10 cellular contexts compared by ENCODE assay signal in genomic region chr9:96048116-96048953, GRCh38.
DNase-seq lines count a peak whose midpoint lies in the region; ATAC-seq and TF ChIP-seq lines count a peak whose summit lies in the region.
"Had no signal": no experiment of that assay in that cellular context is flagged by ENCODE, and none has a peak within 500 bp of the region (broad histone marks: within the 10 kb centered on the region; RNA-seq: fewer than 3 reads in every experiment).

No MANE protein-coding gene starts in this region.

- H3K36me3 Mint-ChIP-seq in GM23338 (ENCODE audit: low read depth) = no peaks in the 10 kb centered on the region; the same call in 2 of the 3 replicates

- H3K4me1 ChIP-seq in GM23338 (ENCODE audit: insufficient read depth) (peaks cover 20% of the 10 kb centered on the region), rectal smooth muscle tissue (ENCODE audit: control insufficient read depth, insufficient read depth, low read length) (peaks cover 6% of the 10 kb centered on the region), MM.1S (ENCODE audit: low read length) (no peaks in the 10 kb centered on the region)

- ATAC-seq in GM23338 = peak; percentile 77
- ATAC-seq in GM18873 (IDR thresholded peaks at IDR 0.05; ENCODE audit: low FRiP score, unreplicated experiment) = no peak
- ATAC-seq: Panc1 had no signal

- H3K4me2 ChIP-seq in GM23338 (peak overlapping the region; percentile 57; the same call in 1 of the 2 replicates), MM.1S (ENCODE audit: low read depth, low read length) (no peak overlapping the region)

- no peak overlapping the region for H3K4me3 ChIP-seq in GM23338
- no peak overlapping the region for H3K4me3 ChIP-seq in rectal smooth muscle tissue (ENCODE audit: low read length)
- no peak overlapping the region for H3K4me3 ChIP-seq in MM.1S (ENCODE audit: low read length)

- H3K27ac ChIP-seq in GM23338 (ENCODE audit: low read depth) (no peak overlapping the region), rectal smooth muscle tissue (ENCODE audit: low read depth, low read length) (peak overlapping the region; percentile 45), MM.1S (ENCODE audit: low read length) (no peak overlapping the region)

- peaks cover 39% of the 10 kb centered on the region for H3K4me1 Mint-ChIP-seq in GM23338

- no peaks in the 10 kb centered on the region for H3K9me3 ChIP-seq in MM.1S (replicated peaks; ENCODE audit: insufficient read depth, low read length)

- H3K27me3 ChIP-seq in GM23338 (ENCODE audit: insufficient read depth) = peaks cover 3% of the 10 kb centered on the region; the same call in 1 of the 2 replicates
- H3K27me3 ChIP-seq in rectal smooth muscle tissue (ENCODE audit: control insufficient read depth, insufficient read depth, low read length) = no peaks in the 10 kb centered on the region
- no peaks in the 10 kb centered on the region for H3K27me3 ChIP-seq in MM.1S (replicated peaks; ENCODE audit: insufficient read depth, low read length)

- H3K79me2 ChIP-seq in GM23338 (replicated peaks; ENCODE audit: insufficient read depth) = no peaks in the 10 kb centered on the region
- no peaks in the 10 kb centered on the region for H3K79me2 ChIP-seq in MM.1S (ENCODE audit: low read length)

- H3K36me3 ChIP-seq in GM23338 (ENCODE audit: insufficient read depth) (no peaks in the 10 kb centered on the region), rectal smooth muscle tissue (ENCODE audit: control insufficient read depth, insufficient read depth, low read length) (no peaks in the 10 kb centered on the region), MM.1S (replicated peaks; ENCODE audit: insufficient read depth, low read length) (no peaks in the 10 kb centered on the region)

- H3F3A ChIP-seq in GM23338 (replicated peaks; ENCODE audit: low read depth) = no peaks in the 10 kb centered on the region
- no peaks in the 10 kb centered on the region for H3F3A ChIP-seq in MM.1S (ENCODE audit: insufficient read depth, low read length)

- DNase-seq in GM23338 (ENCODE audit: low spot score) (peak; percentile 57), hypothalamus (lab: John Stamatoyannopoulos, UW) (peak in 35 of 51 donors; percentile 18 to 73 (median 47)), GM13977 (ENCODE audit: low spot score) (no peak), activated gamma-delta T cell treated with Interleukin-2 at 50 U/mL for 16 hours (no peak), MM.1S (no peak)
- peak; percentile 19 for DNase-seq in activated naive CD8-positive, alpha-beta T cell treated with anti-CD3 and anti-CD28 coated beads, Interleukin-2, amount 50 U/mL, for 16 hours (ENCODE audit: low read depth, low spot score)
- DNase-seq: GDM1 had no signal

- H3K9me3 Mint-ChIP-seq in GM23338 = 0 out of 3 replicates have a peak, but pooled peaks cover 7% of the 10 kb centered on the region

- in situ Hi-C loops in GM13977 (cut with MboI; ENCODE audit: low pct_unique_long_range_greater_than_20kb, low sequenced_read_pairs, unreplicated experiment) = no loop called here

- H4K20me1 ChIP-seq in GM23338 (replicated peaks; ENCODE audit: insufficient read depth) (no peaks in the 10 kb centered on the region), MM.1S (ENCODE audit: insufficient read depth, low read length) (no peaks in the 10 kb centered on the region)

- H3K27ac Mint-ChIP-seq in GM23338 = no peak overlapping the region; the same call in 1 of the 2 replicates

- no peaks in the 10 kb centered on the region for H3K9me2 ChIP-seq in GM23338 (ENCODE audit: insufficient read depth)
- no peaks in the 10 kb centered on the region for H3K9me2 ChIP-seq in MM.1S (replicated peaks; ENCODE audit: insufficient read depth, low read length)

- H3K9ac ChIP-seq in rectal smooth muscle tissue (ENCODE audit: low read length) = no peak overlapping the region
- no peak overlapping the region for H3K9ac ChIP-seq in MM.1S (ENCODE audit: low read length)

- H2AFZ ChIP-seq in GM23338 = peak overlapping the region; percentile 96
- no peak overlapping the region for H2AFZ ChIP-seq in MM.1S (ENCODE audit: low read length)

- H3K27me3 Mint-ChIP-seq in GM23338 (ENCODE audit: insufficient read depth, low read depth, poor library complexity) = peaks cover 17% of the 10 kb centered on the region

- H3K4me3 Mint-ChIP-seq in GM23338 = no peak overlapping the region

- TF ChIP-seq CTCF in GM23338 (conservative IDR thresholded peaks at IDR 0.05; ENCODE audit: low read depth in 2 of 2) (no peak), GM13977 (IDR thresholded peaks at IDR 0.05; ENCODE audit: extremely low read depth, insufficient read depth, missing control alignments) (no peak), MM.1S (IDR thresholded peaks at IDR 0.05; ENCODE audit: low read length) (no peak)

TF ChIP-seq in GM23338, 12 proteins besides CTCF, POLR2A, EP300 and RAD21:
- TF ChIP-seq JUNB (IDR thresholded peaks at IDR 0.05; ENCODE audit: unreplicated experiment) = no peak
- no peak for TF ChIP-seq EZH2 (IDR thresholded peaks at IDR 0.05; ENCODE audit: low read depth, unreplicated experiment)
- TF ChIP-seq REST (IDR thresholded peaks at IDR 0.05; ENCODE audit: unreplicated experiment) = no peak
- no peak for TF ChIP-seq ZNF331 (CRISPR knock-in tag; IDR thresholded peaks at IDR 0.05; ENCODE audit: low read depth)
- no peak for TF ChIP-seq NANOG (IDR thresholded peaks at IDR 0.05; ENCODE audit: borderline replicate concordance)
- TF ChIP-seq ZNF114 (CRISPR knock-in tag; IDR thresholded peaks at IDR 0.05) = no peak
- TF ChIP-seq, protein P1, sequence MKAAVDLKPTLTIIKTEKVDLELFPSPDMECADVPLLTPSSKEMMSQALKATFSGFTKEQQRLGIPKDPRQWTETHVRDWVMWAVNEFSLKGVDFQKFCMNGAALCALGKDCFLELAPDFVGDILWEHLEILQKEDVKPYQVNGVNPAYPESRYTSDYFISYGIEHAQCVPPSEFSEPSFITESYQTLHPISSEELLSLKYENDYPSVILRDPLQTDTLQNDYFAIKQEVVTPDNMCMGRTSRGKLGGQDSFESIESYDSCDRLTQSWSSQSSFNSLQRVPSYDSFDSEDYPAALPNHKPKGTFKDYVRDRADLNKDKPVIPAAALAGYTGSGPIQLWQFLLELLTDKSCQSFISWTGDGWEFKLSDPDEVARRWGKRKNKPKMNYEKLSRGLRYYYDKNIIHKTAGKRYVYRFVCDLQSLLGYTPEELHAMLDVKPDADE (IDR thresholded peaks at IDR 0.05) = no peak

Comparison
In these comparisons a context has a peak if more than half of its experiments do, and no peak if none do; other contexts are left out.
1. DNase-seq: peak in GM23338 (single experiment), activated naive CD8-positive, alpha-beta T cell treated with anti-CD3 and anti-CD28 coated beads, Interleukin-2, amount 50 U/mL, for 16 hours (single experiment) and hypothalamus (35 of 51); none in GM13977 (single experiment), activated gamma-delta T cell treated with Interleukin-2 at 50 U/mL for 16 hours (single experiment) and MM.1S (single experiment).